In genomic region chr16:31079342-31079944, GRCh38 we compare ENCODE assay signal across 1 cellular context.
A peak's percentile ranks its signal among the peaks of the same experiment; 100 is the strongest.
TF ChIP-seq lines count a peak whose summit lies in the region.

No MANE protein-coding gene starts in this region.

TF ChIP-seq in HepG2, 621 proteins besides CTCF, POLR2A, EP300 and RAD21:
- TF ChIP-seq POLR2G (IDR thresholded peaks at IDR 0.05; ENCODE audit: low read depth, low read length), result peak; percentile 19; the same call in 1 of the 2 replicates
- no peak for TF ChIP-seq RCOR2 (CRISPR knock-in tag; IDR thresholded peaks at IDR 0.05)
- 0 out of 2 replicates have a peak, but pooled peaks have one; percentile 14 for TF ChIP-seq ZBTB33 (CRISPR knock-in tag; IDR thresholded peaks at IDR 0.05)
- TF ChIP-seq ZNF160 (CRISPR knock-in tag; IDR thresholded peaks at IDR 0.05), result no peak
- TF ChIP-seq ZNF589 (CRISPR knock-in tag; conservative IDR thresholded peaks at IDR 0.05), result 0 out of 2 replicates have a peak, but pooled peaks have one; percentile 31
- no peak for TF ChIP-seq ZNF292 (CRISPR knock-in tag; IDR thresholded peaks at IDR 0.05; ENCODE audit: borderline replicate concordance, low read depth)
- TF ChIP-seq ZNF564 (CRISPR knock-in tag; IDR thresholded peaks at IDR 0.05), result no peak
- no peak for TF ChIP-seq ZNF615 (CRISPR knock-in tag; IDR thresholded peaks at IDR 0.05; ENCODE audit: borderline replicate concordance)
- no peak for TF ChIP-seq CBX5 (CRISPR knock-in tag; IDR thresholded peaks at IDR 0.05; ENCODE audit: borderline replicate concordance)
- TF ChIP-seq, protein P1, sequence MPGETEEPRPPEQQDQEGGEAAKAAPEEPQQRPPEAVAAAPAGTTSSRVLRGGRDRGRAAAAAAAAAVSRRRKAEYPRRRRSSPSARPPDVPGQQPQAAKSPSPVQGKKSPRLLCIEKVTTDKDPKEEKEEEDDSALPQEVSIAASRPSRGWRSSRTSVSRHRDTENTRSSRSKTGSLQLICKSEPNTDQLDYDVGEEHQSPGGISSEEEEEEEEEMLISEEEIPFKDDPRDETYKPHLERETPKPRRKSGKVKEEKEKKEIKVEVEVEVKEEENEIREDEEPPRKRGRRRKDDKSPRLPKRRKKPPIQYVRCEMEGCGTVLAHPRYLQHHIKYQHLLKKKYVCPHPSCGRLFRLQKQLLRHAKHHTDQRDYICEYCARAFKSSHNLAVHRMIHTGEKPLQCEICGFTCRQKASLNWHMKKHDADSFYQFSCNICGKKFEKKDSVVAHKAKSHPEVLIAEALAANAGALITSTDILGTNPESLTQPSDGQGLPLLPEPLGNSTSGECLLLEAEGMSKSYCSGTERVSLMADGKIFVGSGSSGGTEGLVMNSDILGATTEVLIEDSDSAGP (CRISPR knock-in tag; IDR thresholded peaks at IDR 0.05; ENCODE audit: borderline replicate concordance), result 0 out of 2 replicates have a peak, but pooled peaks have one; percentile 12
- no peak for TF ChIP-seq MIER3 (CRISPR knock-in tag; IDR thresholded peaks at IDR 0.05; ENCODE audit: borderline replicate concordance)
